ENCODE assay signal across 10 cellular contexts in the genomic region with DNA sequence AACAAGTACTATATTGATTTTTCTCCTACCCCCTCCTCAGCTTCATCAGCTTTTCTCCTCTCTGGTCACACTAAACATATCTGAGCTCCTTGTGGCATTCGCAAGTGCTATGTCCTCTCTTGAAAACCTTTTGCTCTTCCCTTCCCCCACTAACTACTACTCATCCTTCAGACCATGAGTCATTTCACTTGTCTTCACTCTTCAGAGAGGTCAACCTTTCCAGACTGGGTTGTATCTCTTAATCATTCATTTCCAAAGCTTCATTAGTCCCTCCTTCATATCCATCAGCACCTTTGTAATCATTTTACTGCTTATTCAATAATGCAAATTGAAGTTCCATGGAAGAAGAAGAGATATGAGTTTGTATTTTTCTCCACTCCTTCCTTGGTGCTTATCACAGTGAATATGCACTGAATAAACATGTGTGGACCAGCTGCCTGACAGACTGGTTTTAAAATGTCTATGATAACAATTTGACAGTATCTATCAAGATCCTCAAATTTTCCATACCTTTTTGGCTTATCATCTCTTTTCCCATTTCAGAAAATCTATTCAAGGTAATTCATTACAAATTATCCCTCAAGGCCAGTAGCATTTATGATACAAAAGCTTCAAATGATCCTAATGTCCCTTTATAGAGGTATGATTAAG. TPM values are rescaled to one million over a fixed set of nuclear protein-coding genes. Genes with fewer than 3 reads are reported as not detected.
DNase-seq lines count a peak whose midpoint lies in the region; ATAC-seq, FAIRE-seq and TF ChIP-seq lines count a peak whose summit lies in the region.
"Had no signal": no experiment of that assay in that cellular context is flagged by ENCODE, and none has a peak within 500 bp of the region (broad histone marks: within the 10 kb centered on the region; RNA-seq: fewer than 3 reads in every experiment).

No MANE protein-coding gene starts in this region.

- H3K4me1 Mint-ChIP-seq in MCF 10A (ENCODE audit: insufficient read depth, unreplicated experiment), result peaks cover 12% of the 10 kb centered on the region
- peaks cover 22% of the 10 kb centered on the region for H3K4me1 Mint-ChIP-seq in stimulated activated naive CD8-positive, alpha-beta T cell treated with anti-CD3 and anti-CD28 coated beads, Interleukin-15, amount 100 ng/mL, for 72 hours

- H3K36me3 Mint-ChIP-seq in MCF 10A (ENCODE audit: insufficient read depth, unreplicated experiment), result no peaks in the 10 kb centered on the region

- FAIRE-seq in K562 (lab: Jason Lieb, UNC), result peak; percentile 37

- in situ Hi-C loops in K562 (cut with MboI), result no loop called here

- POLR2A ChIA-PET in MCF 10A (lab: Yijun Ruan, JAX) (interaction anchor here (0.6 to 2.2 kb wide), 2 partner anchors 28 to 29 kb away, joined by 3 to 12 read pairs; partner anchors contain the start of gene DDX60L), K562 (lab: Yijun Ruan, JAX) (no interaction called here)

- H3K4me3 ChIP-seq in breast epithelium (no peak overlapping the region), K562 (no peak overlapping the region), sigmoid colon (no peak overlapping the region)

- H2AFZ ChIP-seq in K562 (ENCODE audit: low read depth, low read length), result no peak overlapping the region
- H2AFZ ChIP-seq: parathyroid adenoma had no signal

- H3K27me3 ChIP-seq in breast epithelium, result no peaks in the 10 kb centered on the region
- no peaks in the 10 kb centered on the region for H3K27me3 ChIP-seq in K562 (ENCODE audit: control insufficient read depth in 2 of 2, insufficient read depth in 2 of 2, low read length in 2 of 2)
- H3K27me3 ChIP-seq in sigmoid colon, result no peaks in the 10 kb centered on the region

- no peak overlapping the region for H3K4me3 Mint-ChIP-seq in MCF 10A (ENCODE audit: unreplicated experiment)
- H3K4me3 Mint-ChIP-seq in stimulated activated naive CD8-positive, alpha-beta T cell treated with anti-CD3 and anti-CD28 coated beads, Interleukin-15, amount 100 ng/mL, for 72 hours, result peak overlapping the region in 1 of 2 donors; percentile 51

- H4K20me1 ChIP-seq in K562 (replicated peaks; ENCODE audit: control insufficient read depth, insufficient read depth, low read length), result no peaks in the 10 kb centered on the region

- TF ChIP-seq CTCF in MCF 10A (IDR thresholded peaks at IDR 0.05; ENCODE audit: unreplicated experiment), result no peak
- no peak for TF ChIP-seq CTCF in breast epithelium (IDR thresholded peaks at IDR 0.05)
- TF ChIP-seq CTCF in K562 (IDR thresholded peaks at IDR 0.05 in 2 of 3, conservative IDR thresholded peaks at IDR 0.05 in 1 of 3; ENCODE audit: insufficient read depth in 2 of 3, low read depth in 1 of 3, low read length in 3 of 3), result no peak
- no peak for TF ChIP-seq CTCF in sigmoid colon (IDR thresholded peaks at IDR 0.05)

- no peaks in the 10 kb centered on the region for H3K79me2 ChIP-seq in K562 (ENCODE audit: control insufficient read depth, insufficient read depth, low read length)
- H3K79me2 ChIP-seq: parathyroid adenoma had no signal

- H3K4me2 ChIP-seq in K562 (ENCODE audit: insufficient read depth, low read length), result no peak overlapping the region

- DNase-seq in MCF 10A (ENCODE audit: unreplicated experiment), result peak; percentile 86
- DNase-seq in breast epithelium (ENCODE audit: low spot score in 2 of 2), result no peak
- DNase-seq in HS-5 (ENCODE audit: low read depth), result peak; percentile 61
- peak in 1 of 4 experiments; percentile 59 for DNase-seq in K562 (ENCODE audit: extremely low read depth in 1 of 4, low spot score in 3 of 4)
- DNase-seq in stimulated activated naive CD8-positive, alpha-beta T cell treated with anti-CD3 and anti-CD28 coated beads, Interleukin-15, amount 100 ng/mL, for 72 hours, result no peak
- DNase-seq in activated effector memory CD4-positive, alpha-beta T cell treated with Interleukin-2 at 50 U/mL for 16 hours, result no peak
- DNase-seq in sigmoid colon, result no peak
- DNase-seq in C1 segment of cervical spinal cord (lab: John Stamatoyannopoulos, UW), result no peak
- DNase-seq: DND-41 had no signal

- H3K27me3 Mint-ChIP-seq in MCF 10A (ENCODE audit: insufficient read depth, unreplicated experiment), result no peaks in the 10 kb centered on the region
- H3K27me3 Mint-ChIP-seq in stimulated activated naive CD8-positive, alpha-beta T cell treated with anti-CD3 and anti-CD28 coated beads, Interleukin-15, amount 100 ng/mL, for 72 hours, result no peaks in the 10 kb centered on the region

- TF ChIP-seq EP300 in K562 (IDR thresholded peaks at IDR 0.05; ENCODE audit: low read length) (peak; percentile 42), sigmoid colon (IDR thresholded peaks at IDR 0.05) (no peak)

- H3K9me3 ChIP-seq in breast epithelium, result no peaks in the 10 kb centered on the region
- no peaks in the 10 kb centered on the region for H3K9me3 ChIP-seq in K562 (replicated peaks; ENCODE audit: control insufficient read depth, insufficient read depth, low read depth, low read length)
- H3K9me3 ChIP-seq in sigmoid colon, result no peaks in the 10 kb centered on the region

- BruUV-seq in MCF 10A (replicated peaks; lab: Mats Ljungman, UMichigan) (no TSS peak), K562 (replicated peaks; lab: Mats Ljungman, UMichigan) (no TSS peak)

- TF ChIP-seq RAD21 in K562 (CRISPR knock-in tag; conservative IDR thresholded peaks at IDR 0.05 in 1 of 2, IDR thresholded peaks at IDR 0.05 in 1 of 2), result 0 out of 4 replicates have a peak, but pooled peaks of 1 of the 2 experiments have one; percentile 26

- H3K9me3 Mint-ChIP-seq in MCF 10A (ENCODE audit: unreplicated experiment), result no peaks in the 10 kb centered on the region
- peaks cover 0 to 6% of the 10 kb centered on the region in 2 donors for H3K9me3 Mint-ChIP-seq in stimulated activated naive CD8-positive, alpha-beta T cell treated with anti-CD3 and anti-CD28 coated beads, Interleukin-15, amount 100 ng/mL, for 72 hours

- intact Hi-C loops in MCF 10A (cut with micrococcal nuclease), result no loop called here
- intact Hi-C loops in breast epithelium (cut with DNase I; ENCODE audit: low total_unique reads), result no loop called here
- intact Hi-C loops in K562 (cut with micrococcal nuclease), result no loop called here
- intact Hi-C loops in sigmoid colon (cut with DNase I), result no loop called here

- H3K27ac ChIP-seq in breast epithelium, result no peak overlapping the region
- H3K27ac ChIP-seq in K562 (ENCODE audit: extremely low read depth, low read depth, low read length), result no peak overlapping the region
- no peak overlapping the region for H3K27ac ChIP-seq in sigmoid colon
- H3K27ac ChIP-seq: parathyroid adenoma had no signal

- WGBS in K562 (ENCODE audit: insufficient coverage, low coverage, missing lambda C conversion rate), result 0% methylated on average over 1 of the region's 1 CpG
- WGBS in sigmoid colon, 2 donors, result 78 to 91% methylated on average over 1 of the region's 1 CpG

- H3K9ac ChIP-seq in K562 (ENCODE audit: insufficient read depth in 1 of 2, low read depth in 2 of 2, low read length in 2 of 2), result no peak overlapping the region
- H3K9ac ChIP-seq: parathyroid adenoma had no signal

- ATAC-seq in K562, result peak; percentile 72
- peak; percentile 91 for ATAC-seq in stimulated activated naive CD8-positive, alpha-beta T cell treated with anti-CD3 and anti-CD28 coated beads, Interleukin-15, amount 100 ng/mL, for 72 hours

- H3K4me1 ChIP-seq in breast epithelium (no peaks in the 10 kb centered on the region), K562 (replicated peaks in 1 of 2; ENCODE audit: control insufficient read depth in 2 of 2, insufficient read depth in 2 of 2, low read length in 2 of 2) (peaks cover 0 to 7% of the 10 kb centered on the region in 2 experiments; a peak in 2 of 5 replicates), sigmoid colon (no peaks in the 10 kb centered on the region)
- H3K4me1 ChIP-seq: parathyroid adenoma had no signal

- no peak for TF ChIP-seq POLR2A in breast epithelium (IDR thresholded peaks at IDR 0.05)
- no peak for TF ChIP-seq POLR2A in K562 (conservative IDR thresholded peaks at IDR 0.05)
- no peak for TF ChIP-seq POLR2A in sigmoid colon (IDR thresholded peaks at IDR 0.05)

- H3K9me1 ChIP-seq in K562 (ENCODE audit: control insufficient read depth, insufficient read depth, low read length), result no peaks in the 10 kb centered on the region

- H3K27ac Mint-ChIP-seq in MCF 10A (ENCODE audit: low read depth, unreplicated experiment), result peak overlapping the region; percentile 14
- H3K27ac Mint-ChIP-seq in stimulated activated naive CD8-positive, alpha-beta T cell treated with anti-CD3 and anti-CD28 coated beads, Interleukin-15, amount 100 ng/mL, for 72 hours, result peak overlapping the region in 1 of 2 donors; percentile 8

- H3K36me3 ChIP-seq in breast epithelium, result peaks cover 11% of the 10 kb centered on the region
- no peaks in the 10 kb centered on the region for H3K36me3 ChIP-seq in K562 (ENCODE audit: control insufficient read depth, insufficient read depth, low read length)
- H3K36me3 ChIP-seq in sigmoid colon, result peaks cover 0 to 28% (median 0%) of the 10 kb centered on the region in 4 donors

- CTCF ChIA-PET in MCF 10A (lab: Yijun Ruan, JAX) (interaction anchor here (0.6 kb wide), 1 partner anchor 941 kb away, joined by 4 read pairs; no protein-coding TSS in a partner anchor), K562 (lab: Yijun Ruan, JAX; ENCODE audit: low intra/inter-chr PET ratio) (no interaction called here)

RNA-seq across cellular contexts. Expression of gene DDX60L, which starts 28.4 kb away (rescaled TPM):
- total RNA-seq in MCF 10A (2022) (3.4 and 6.1 TPM in 2 replicates), breast epithelium (10 to 100 TPM; 13.4 to 21.0 (median 18.4) TPM), K562 (2014; rRNA removed) (1.2 and 2.0 TPM in 2 replicates), K562 (2014; rRNA removed; fragmentation: Illumina TruSeq; extraction: Trizol) (2.9 and 3.9 TPM in 2 replicates), K562 (2015; rRNA removed; fragmentation: Illumina TruSeq; extraction: Trizol) (2.8 and 3.3 TPM in 2 replicates), K562 (2021) (2.3 and 2.6 TPM in 2 replicates), sigmoid colon (10 to 100 TPM; 11.4 to 19.1 (median 16.5) TPM)
- total RNA-seq in K562 (2011; cell fraction: chromatin; rRNA removed; ENCODE audit: low replicate concordance), result 1.5 and 3.8 TPM in 2 replicates
- total RNA-seq in K562 (2011; cell fraction: nucleolus; rRNA removed), result 0.50 and 1.1 TPM in 2 replicates
- 1.9 and 2.1 TPM in 2 replicates for total RNA-seq in K562 (2011; cell fraction: nucleoplasm; rRNA removed)
- polyA plus RNA-seq in K562 (2011; rRNA removed) (0.24 and 0.40 TPM in 2 replicates), K562 (2014; fragmentation: Illumina TruSeq; extraction: Trizol) (2.9 and 3.0 TPM in 2 replicates), K562 (2014; fragmentation: Nextera tagmentation; extraction: Ambion mirVana) (1 to 10 TPM; 1.3 to 2.5 TPM), K562 (2014; rRNA removed) (1.8 and 3.0 TPM in 2 replicates), sigmoid colon (10 to 100 TPM; 13.6 to 16.2 (median 14.8) TPM)
- polyA plus RNA-seq in K562 (2011; cell fraction: cytosol; rRNA removed), result 0.09 and 0.22 TPM in 2 replicates
- 0.23 and 0.29 TPM in 2 replicates for polyA plus RNA-seq in K562 (2011; cell fraction: nucleus; rRNA removed)
- 2.3 and 7.1 TPM in 2 replicates for polyA plus RNA-seq in K562 (2012)
- 0.24 and 0.35 TPM in 2 replicates for polyA minus RNA-seq in K562 (2011; rRNA and poly(A)+ RNA removed)
- polyA minus RNA-seq in K562 (2011; cell fraction: cytosol; rRNA and poly(A)+ RNA removed), result not detected in 2 replicates
- polyA minus RNA-seq in K562 (2011; cell fraction: nucleus; rRNA and poly(A)+ RNA removed), result 0.11 and 0.40 TPM in 2 replicates

RNA-seq across cellular contexts. Expression of gene PALLD, which starts 45.0 kb away (rescaled TPM):
- total RNA-seq in MCF 10A (2022), result 94.6 and 191 TPM in 2 replicates
- total RNA-seq in breast epithelium, result 100 to 1,000 TPM in 2 of 3 donors, 10 to 100 TPM in 1; 96.0 to 186 (median 174) TPM
- total RNA-seq in K562 (2011; cell fraction: chromatin; rRNA removed; ENCODE audit: low replicate concordance), result not detected in 2 replicates
- total RNA-seq in K562 (2011; cell fraction: nucleolus; rRNA removed), result not detected in 2 replicates
- not detected in 2 replicates for total RNA-seq in K562 (2011; cell fraction: nucleoplasm; rRNA removed)
- 0.09 TPM in 1 of 2 replicates, not detected in the other for total RNA-seq in K562 (2014; rRNA removed)
- total RNA-seq in K562 (2014; rRNA removed; fragmentation: Illumina TruSeq; extraction: Trizol), result not detected in 2 replicates
- total RNA-seq in K562 (2015; rRNA removed; fragmentation: Illumina TruSeq; extraction: Trizol), result not detected in 2 replicates
- total RNA-seq in K562 (2021), result 0.35 and 0.89 TPM in 2 replicates
- 0.03 TPM in 1 of 2 replicates, not detected in the other for polyA plus RNA-seq in K562 (2011; rRNA removed)
- polyA plus RNA-seq in K562 (2011; cell fraction: cytosol; rRNA removed), result 0.03 TPM in 1 of 2 replicates, not detected in the other
- polyA plus RNA-seq in K562 (2011; cell fraction: nucleus; rRNA removed), result 0.31 TPM in 1 of 2 replicates, not detected in the other
- 0.12 and 0.33 TPM in 2 replicates for polyA plus RNA-seq in K562 (2012)
- polyA plus RNA-seq in K562 (2014; fragmentation: Illumina TruSeq; extraction: Trizol), result not detected in 2 replicates
- polyA plus RNA-seq in K562 (2014; fragmentation: Nextera tagmentation; extraction: Ambion mirVana), result under 1 TPM; 0.01 to 0.18 TPM
- 0.01 TPM in 1 of 2 replicates, not detected in the other for polyA plus RNA-seq in K562 (2014; rRNA removed)
- 0.11 TPM in 1 of 2 replicates, not detected in the other for polyA minus RNA-seq in K562 (2011; rRNA and poly(A)+ RNA removed)
- polyA minus RNA-seq in K562 (2011; cell fraction: cytosol; rRNA and poly(A)+ RNA removed), result 0.73 TPM in 1 of 2 replicates, not detected in the other
- 0.27 TPM in 1 of 2 replicates, not detected in the other for polyA minus RNA-seq in K562 (2011; cell fraction: nucleus; rRNA and poly(A)+ RNA removed)
- 1,000 to 10,000 TPM; 1,233 to 1,991 (median 1,564) TPM for total RNA-seq in sigmoid colon
- 10 to 100 TPM; 40.7 to 72.1 (median 71.5) TPM for polyA plus RNA-seq in sigmoid colon

Comparison
In these comparisons a context has a peak if more than half of its experiments do, and no peak if none do; other contexts are left out.
1. DNase-seq: peak in MCF 10A (single experiment) and HS-5 (single experiment); none in breast epithelium (0 of 2), stimulated activated naive CD8-positive, alpha-beta T cell treated with anti-CD3 and anti-CD28 coated beads, Interleukin-15, amount 100 ng/mL, for 72 hours (0 of 2), activated effector memory CD4-positive, alpha-beta T cell treated with Interleukin-2 at 50 U/mL for 16 hours (single experiment), sigmoid colon (single experiment) and C1 segment of cervical spinal cord (0 of 14).
2. RNA of gene PALLD, which starts 45.0 kb away (total RNA-seq): 1,233 to 1,991 TPM in sigmoid colon, 94.6 to 191 TPM in MCF 10A and 96.0 to 186 TPM in breast epithelium; 0.09 to 0.89 TPM in K562; every median in the first group is over 10 times any median in the second.